In the genomic region with DNA sequence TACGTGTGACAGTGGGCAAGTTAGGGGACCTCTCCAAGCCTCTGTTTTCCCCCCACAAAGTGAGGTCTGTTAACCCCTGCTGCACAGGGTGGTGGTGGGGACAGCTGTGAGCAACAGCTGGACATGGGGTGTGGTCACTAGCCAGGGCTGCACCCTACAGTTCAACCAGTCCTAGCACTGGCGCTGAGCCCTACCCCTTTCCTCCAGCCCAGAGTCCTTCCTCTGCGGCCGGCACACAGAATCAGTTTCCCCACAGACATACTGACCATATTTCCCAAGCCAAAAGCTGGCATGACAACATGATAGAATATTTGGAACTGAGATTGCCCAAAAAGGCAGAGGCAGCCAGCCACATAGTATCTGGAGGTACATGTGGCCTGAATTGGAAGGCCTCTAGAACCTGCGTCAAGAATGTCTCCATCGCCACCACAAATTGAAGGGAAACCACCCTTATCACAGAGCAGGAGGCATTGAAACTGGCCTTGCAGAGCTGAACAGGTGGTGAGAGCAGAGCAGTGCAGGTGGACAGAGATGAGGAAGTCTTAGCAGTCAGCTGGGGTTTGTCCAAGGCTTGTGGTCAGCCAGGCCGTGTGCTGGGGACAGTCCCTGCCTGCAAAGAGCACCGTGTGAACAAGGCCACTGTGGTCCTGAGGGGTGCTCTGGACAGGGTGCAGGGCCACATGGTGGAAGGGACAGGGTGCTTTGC, we compare ENCODE assay signal across 17 cellular contexts. TPM values are rescaled to one million over a fixed set of nuclear protein-coding genes. Genes with fewer than 3 reads are reported as not detected.
DNase-seq lines count a peak whose midpoint lies in the region; ATAC-seq and TF ChIP-seq lines count a peak whose summit lies in the region.
"Had no signal": no experiment of that assay in that cellular context is flagged by ENCODE, and none has a peak within 500 bp of the region (broad histone marks: within the 10 kb centered on the region; RNA-seq: fewer than 3 reads in every experiment).

No MANE protein-coding gene starts in this region.

- H3K9me3 ChIP-seq in CD8-positive, alpha-beta T cell (ENCODE audit: low read length): no peaks in the 10 kb centered on the region
- no peaks in the 10 kb centered on the region for H3K9me3 ChIP-seq in OCI-LY3 (ENCODE audit: insufficient read depth, low read length)
- H3K9me3 ChIP-seq: body of pancreas, heart left ventricle, lower lobe of right lung had no signal

- ATAC-seq in CD8-positive, alpha-beta T cell: no peak
- peak; percentile 74 for ATAC-seq in GM19438 (IDR thresholded peaks at IDR 0.05; ENCODE audit: low read depth, unreplicated experiment)
- no peak for ATAC-seq in GM18909 (IDR thresholded peaks at IDR 0.05; ENCODE audit: poor library complexity, unreplicated experiment)
- ATAC-seq: body of pancreas, heart left ventricle, WTC11 had no signal

- H2AFZ ChIP-seq in OCI-LY3 (ENCODE audit: low read depth, low read length): no peak overlapping the region
- H2AFZ ChIP-seq: GM23248 had no signal

- H3K9me3 Mint-ChIP-seq in CD8-positive, alpha-beta T cell: no peaks in the 10 kb centered on the region
- no peaks in the 10 kb centered on the region for H3K9me3 Mint-ChIP-seq in immature natural killer cell
- H3K9me3 Mint-ChIP-seq: WTC11 had no signal

- H3K36me3 Mint-ChIP-seq in CD8-positive, alpha-beta T cell: peaks cover 96% of the 10 kb centered on the region
- peaks cover 9 to 52% (median 9%) of the 10 kb centered on the region in 3 donors for H3K36me3 Mint-ChIP-seq in immature natural killer cell
- H3K36me3 Mint-ChIP-seq: WTC11 had no signal

- intact Hi-C loops in CD8-positive, alpha-beta T cell (cut with DNase I, micrococcal nuclease): no loop called here

- peak overlapping the region; percentile 48; the same call in 1 of the 2 replicates for H3K4me2 ChIP-seq in OCI-LY3 (ENCODE audit: low read length)

- POLR2A ChIA-PET in CD8-positive, alpha-beta T cell (lab: Charles Lee): interaction anchor here (1.0 to 2.3 kb wide), 2 partner anchors 9 to 59 kb away, joined by 3 to 8 read pairs; no protein-coding TSS in a partner anchor

- TF ChIP-seq CTCF in CD8-positive, alpha-beta T cell (IDR thresholded peaks at IDR 0.05): no peak
- no peak for TF ChIP-seq CTCF in OCI-LY3 (IDR thresholded peaks at IDR 0.05; ENCODE audit: low read depth, low read length)

- no peaks in the 10 kb centered on the region for H4K20me1 ChIP-seq in OCI-LY3 (ENCODE audit: insufficient read depth, low read length)

- H3K27ac Mint-ChIP-seq in CD8-positive, alpha-beta T cell: peak overlapping the region; percentile 45
- H3K27ac Mint-ChIP-seq in immature natural killer cell: peak overlapping the region in 5 of 6 donors; percentile 24 to 84 (median 62)
- H3K27ac Mint-ChIP-seq: WTC11 had no signal

- no peak overlapping the region for H3K27ac ChIP-seq in CD8-positive, alpha-beta T cell (ENCODE audit: low read depth, low read length)
- H3K27ac ChIP-seq in OCI-LY3 (ENCODE audit: low read length): no peak overlapping the region
- H3K27ac ChIP-seq: body of pancreas, GM23248, heart left ventricle, lower lobe of right lung had no signal

- no peak for DNase-seq in CD8-positive, alpha-beta T cell
- DNase-seq in immature natural killer cell (no peak), occipital lobe (lab: John Stamatoyannopoulos, UW) (no peak), medulla oblongata (ENCODE audit: extremely low spot score) (no peak), SKM-1 treated with dmso at 0.1 percent for 144 hours (lab: John Stamatoyannopoulos, UW; ENCODE audit: unreplicated experiment) (no peak)
- DNase-seq: GM23248, heart left ventricle, lower lobe of right lung, NCI-H1092 treated with DMSO at 0.1 percent for 48 hours, NCI-H526 treated with DMSO at 0.1 percent for 48 hours, SIG-M5 had no signal

- H3K36me3 ChIP-seq in CD8-positive, alpha-beta T cell (ENCODE audit: insufficient read depth, low read length): peaks cover 97% of the 10 kb centered on the region
- H3K36me3 ChIP-seq in OCI-LY3 (replicated peaks; ENCODE audit: low read depth, low read length): no peaks in the 10 kb centered on the region

- CTCF ChIA-PET in CD8-positive, alpha-beta T cell (lab: Charles Lee): interaction anchor here (0.8 to 1.4 kb wide), 8 partner anchors 7 to 507 kb away, joined by 3 to 4 read pairs (median 3); no protein-coding TSS in a partner anchor

- no peaks in the 10 kb centered on the region for H3K27me3 ChIP-seq in CD8-positive, alpha-beta T cell (ENCODE audit: insufficient read depth, low read length)
- no peaks in the 10 kb centered on the region for H3K27me3 ChIP-seq in OCI-LY3 (ENCODE audit: low read depth, low read length)
- H3K27me3 ChIP-seq: body of pancreas, heart left ventricle had no signal

- H3K4me3 Mint-ChIP-seq in CD8-positive, alpha-beta T cell: no peak overlapping the region
- H3K4me3 Mint-ChIP-seq in immature natural killer cell: peak overlapping the region in 1 of 5 donors; percentile 6
- H3K4me3 Mint-ChIP-seq: WTC11 had no signal

- no peaks in the 10 kb centered on the region for H3K79me2 ChIP-seq in OCI-LY3 (ENCODE audit: low read length)

- no peaks in the 10 kb centered on the region for H3K4me1 ChIP-seq in CD8-positive, alpha-beta T cell (ENCODE audit: insufficient read depth, low read length)
- H3K4me1 ChIP-seq in OCI-LY3 (ENCODE audit: low read length): peaks cover 50% of the 10 kb centered on the region

- no peaks in the 10 kb centered on the region for H3K27me3 Mint-ChIP-seq in CD8-positive, alpha-beta T cell (ENCODE audit: low read depth)
- H3K27me3 Mint-ChIP-seq in immature natural killer cell (ENCODE audit: low read depth in 3 of 3): peaks cover 0 to 20% (median 17%) of the 10 kb centered on the region in 3 donors

- no peak overlapping the region for H3K9ac ChIP-seq in OCI-LY3 (ENCODE audit: low read length)
- H3K9ac ChIP-seq: GM23248 had no signal

- peaks cover 7% of the 10 kb centered on the region for H3K4me1 Mint-ChIP-seq in CD8-positive, alpha-beta T cell (ENCODE audit: low read depth)
- peaks cover 4 to 6% of the 10 kb centered on the region in 2 donors for H3K4me1 Mint-ChIP-seq in immature natural killer cell

- no peak overlapping the region for H3K4me3 ChIP-seq in CD8-positive, alpha-beta T cell (ENCODE audit: low read depth, low read length)
- H3K4me3 ChIP-seq in OCI-LY3 (ENCODE audit: low read length): no peak overlapping the region
- H3K4me3 ChIP-seq: body of pancreas, GM23248, heart left ventricle, lower lobe of right lung had no signal

RNA-seq across cellular contexts. Expression of a gene that starts 21.2 kb away (rescaled TPM):
- total RNA-seq in CD8-positive, alpha-beta T cell: under 1 TPM; 0.22 to 0.60 TPM
- 10 to 100 TPM in 2 of 3 donors, 1 to 10 TPM in 1; 7.8 to 21.7 (median 12.1) TPM for polyA plus RNA-seq in immature natural killer cell
- 1.4 TPM for total RNA-seq in occipital lobe
- total RNA-seq: HT1080 had no signal
- polyA plus RNA-seq: GM23248 had no signal
